ENCODE assay signal across 16 cellular contexts in the genomic region with DNA sequence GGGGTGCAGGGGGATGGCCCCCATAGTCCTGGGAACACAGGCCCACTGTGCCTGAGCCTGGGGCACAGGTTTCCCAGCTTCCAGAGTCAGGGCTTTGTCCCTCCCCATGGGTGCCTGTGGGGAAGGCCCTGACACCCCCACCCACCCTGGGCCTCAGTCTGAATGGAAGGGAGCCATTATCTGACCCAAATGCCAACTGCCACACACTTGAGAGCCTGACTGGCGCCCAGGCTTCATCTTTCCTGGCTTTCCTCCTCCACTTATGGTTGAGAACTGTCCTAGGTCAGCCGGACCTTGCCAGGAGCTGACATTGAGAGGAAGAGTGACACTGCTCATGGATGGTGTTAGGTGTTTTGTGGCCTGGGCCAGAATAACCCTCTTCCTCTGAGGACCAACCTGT. TPM values are rescaled to one million over a fixed set of nuclear protein-coding genes. Genes with fewer than 3 reads are reported as not detected.
A peak's percentile ranks its signal among the peaks of the same experiment; 100 is the strongest.
DNase-seq lines count a peak whose midpoint lies in the region; ATAC-seq and TF ChIP-seq lines count a peak whose summit lies in the region.
"Had no signal": no experiment of that assay in that cellular context is flagged by ENCODE, and none has a peak within 500 bp of the region (broad histone marks: within the 10 kb centered on the region; RNA-seq: fewer than 3 reads in every experiment).

No MANE protein-coding gene starts in this region.

- H3K9me3 Mint-ChIP-seq in activated CD4-positive, alpha-beta memory T cell treated with anti-CD3 and anti-CD28 coated beads, Interleukin-2, amount 10 ng/mL, durations not matched to agents 7 days and 5 days, result no peaks in the 10 kb centered on the region
- H3K9me3 Mint-ChIP-seq: activated naive CD8-positive, alpha-beta T cell treated with anti-CD3 and anti-CD28 coated beads, Interleukin-2, amount 50 U/mL, for 24 hours; activated T-helper 17 cell treated with anti-CD3 and anti-CD28 coated beads, Interleukin-2, amount 50 U/mL, for 72 hours had no signal

- H3K36me3 ChIP-seq in ascending aorta, result peaks cover 0 to 7% of the 10 kb centered on the region in 2 donors
- no peaks in the 10 kb centered on the region for H3K36me3 ChIP-seq in right atrium auricular region
- H3K36me3 ChIP-seq in psoas muscle (ENCODE audit: insufficient read depth in 1 of 2, low read depth in 1 of 2), result no peaks in the 10 kb centered on the region
- no peaks in the 10 kb centered on the region for H3K36me3 ChIP-seq in upper lobe of left lung

- CTCF ChIA-PET in activated CD4-positive, alpha-beta memory T cell treated with anti-CD3 and anti-CD28 coated beads, Interleukin-2, amount 10 ng/mL, durations not matched to agents 7 days and 5 days (lab: Charles Lee), result no interaction called here

- H3K9me3 ChIP-seq in ascending aorta (no peaks in the 10 kb centered on the region), right atrium auricular region (no peaks in the 10 kb centered on the region), psoas muscle (no peaks in the 10 kb centered on the region), upper lobe of left lung (no peaks in the 10 kb centered on the region)
- H3K9me3 ChIP-seq: Caco-2 had no signal

- H3K4me3 ChIP-seq in ascending aorta, result no peak overlapping the region
- no peak overlapping the region for H3K4me3 ChIP-seq in right atrium auricular region
- no peak overlapping the region for H3K4me3 ChIP-seq in psoas muscle
- no peak overlapping the region for H3K4me3 ChIP-seq in upper lobe of left lung

- H3K27ac Mint-ChIP-seq in activated CD4-positive, alpha-beta memory T cell treated with anti-CD3 and anti-CD28 coated beads, Interleukin-2, amount 10 ng/mL, durations not matched to agents 7 days and 5 days, result no peak overlapping the region
- H3K27ac Mint-ChIP-seq: activated naive CD8-positive, alpha-beta T cell treated with anti-CD3 and anti-CD28 coated beads, Interleukin-2, amount 50 U/mL, for 24 hours; activated T-helper 17 cell treated with anti-CD3 and anti-CD28 coated beads, Interleukin-2, amount 50 U/mL, for 72 hours had no signal

- no peaks in the 10 kb centered on the region for H3K36me3 Mint-ChIP-seq in activated CD4-positive, alpha-beta memory T cell treated with anti-CD3 and anti-CD28 coated beads, Interleukin-2, amount 10 ng/mL, durations not matched to agents 7 days and 5 days (ENCODE audit: low read depth)

- no peak for ATAC-seq in psoas muscle
- no peak for ATAC-seq in upper lobe of left lung (ENCODE audit: low FRiP score in 2 of 2)
- ATAC-seq: activated naive CD8-positive, alpha-beta T cell treated with anti-CD3 and anti-CD28 coated beads, Interleukin-2, amount 50 U/mL, for 24 hours; activated T-helper 17 cell treated with anti-CD3 and anti-CD28 coated beads, Interleukin-2, amount 50 U/mL, for 72 hours had no signal

- H3K4me1 ChIP-seq in ascending aorta (peaks cover 0 to 15% of the 10 kb centered on the region in 2 donors), right atrium auricular region (peaks cover 0 to 38% of the 10 kb centered on the region in 2 donors), psoas muscle (no peaks in the 10 kb centered on the region), upper lobe of left lung (peaks cover 20 to 40% (median 30%) of the 10 kb centered on the region in 4 donors)

- WGBS in psoas muscle, 3 donors, result 67 to 78% (median 72%) methylated on average over 2 of the region's 2 CpGs
- 84 to 92% methylated on average over 2 of the region's 2 CpGs for WGBS in upper lobe of left lung, 2 donors

- H3K27me3 ChIP-seq in ascending aorta (no peaks in the 10 kb centered on the region), right atrium auricular region (no peaks in the 10 kb centered on the region), psoas muscle (ENCODE audit: insufficient read depth in 3 of 3, low read length in 2 of 3) (peaks cover 0 to 2% (median 0%) of the 10 kb centered on the region in 3 donors), upper lobe of left lung (no peaks in the 10 kb centered on the region)

- intact Hi-C loops in ascending aorta (cut with DNase I) (no loop called here), psoas muscle (cut with DNase I) (no loop called here)

- POLR2A ChIA-PET in activated CD4-positive, alpha-beta memory T cell treated with anti-CD3 and anti-CD28 coated beads, Interleukin-2, amount 10 ng/mL, durations not matched to agents 7 days and 5 days (lab: Charles Lee), result no interaction called here

- peaks cover 11% of the 10 kb centered on the region for H3K27me3 Mint-ChIP-seq in activated CD4-positive, alpha-beta memory T cell treated with anti-CD3 and anti-CD28 coated beads, Interleukin-2, amount 10 ng/mL, durations not matched to agents 7 days and 5 days

- no peak overlapping the region for H3K4me3 Mint-ChIP-seq in activated CD4-positive, alpha-beta memory T cell treated with anti-CD3 and anti-CD28 coated beads, Interleukin-2, amount 10 ng/mL, durations not matched to agents 7 days and 5 days
- H3K4me3 Mint-ChIP-seq: activated naive CD8-positive, alpha-beta T cell treated with anti-CD3 and anti-CD28 coated beads, Interleukin-2, amount 50 U/mL, for 24 hours; activated T-helper 17 cell treated with anti-CD3 and anti-CD28 coated beads, Interleukin-2, amount 50 U/mL, for 72 hours had no signal

- no peak for TF ChIP-seq EP300 in upper lobe of left lung (IDR thresholded peaks at IDR 0.05)

- no peak for TF ChIP-seq CTCF in ascending aorta (IDR thresholded peaks at IDR 0.05)
- TF ChIP-seq CTCF in right atrium auricular region (IDR thresholded peaks at IDR 0.05), result no peak
- no peak for TF ChIP-seq CTCF in psoas muscle (IDR thresholded peaks at IDR 0.05)
- TF ChIP-seq CTCF in upper lobe of left lung (IDR thresholded peaks at IDR 0.05), result no peak

- no peak for TF ChIP-seq POLR2A in upper lobe of left lung (IDR thresholded peaks at IDR 0.05)

- H3K27ac ChIP-seq in ascending aorta (peak overlapping the region; percentile 28 to 38), right atrium auricular region (peak overlapping the region; percentile 69 to 85), psoas muscle (peak overlapping the region; percentile 3), upper lobe of left lung (peak overlapping the region; percentile 52 to 85 (median 84))

- no peaks in the 10 kb centered on the region for H3K4me1 Mint-ChIP-seq in activated CD4-positive, alpha-beta memory T cell treated with anti-CD3 and anti-CD28 coated beads, Interleukin-2, amount 10 ng/mL, durations not matched to agents 7 days and 5 days
- H3K4me1 Mint-ChIP-seq: activated naive CD8-positive, alpha-beta T cell treated with anti-CD3 and anti-CD28 coated beads, Interleukin-2, amount 50 U/mL, for 24 hours; activated T-helper 17 cell treated with anti-CD3 and anti-CD28 coated beads, Interleukin-2, amount 50 U/mL, for 72 hours had no signal

- DNase-seq in ascending aorta (ENCODE audit: low spot score in 2 of 2) (no peak), right atrium auricular region (ENCODE audit: low spot score) (no peak), psoas muscle (no peak), upper lobe of left lung (peak in 1 of 2 donors; percentile 20), NCI-H2171 (lab: John Stamatoyannopoulos, UW) (no peak), dedifferentiated amniotic fluid mesenchymal stem cell (ENCODE audit: extremely low spot score) (no peak), NCI-H2227 (lab: John Stamatoyannopoulos, UW; ENCODE audit: unreplicated experiment) (no peak)
- no peak for DNase-seq in activated CD4-positive, alpha-beta memory T cell treated with anti-CD3 and anti-CD28 coated beads, Interleukin-2, amount 10 ng/mL, durations not matched to agents 7 days and 5 days
- DNase-seq: activated CD4-positive, alpha-beta T cell treated with anti-CD3 and anti-CD28 coated beads for 4 hours; activated naive CD8-positive, alpha-beta T cell treated with anti-CD3 and anti-CD28 coated beads, Interleukin-2, amount 50 U/mL, for 24 hours; Caco-2; KG1; NCI-H187; RPMI8226; stimulated activated CD4-positive, alpha-beta T cell treated with anti-CD3 and anti-CD28 coated beads, Interleukin-4, amount 100 ng/mL, for 4 hours had no signal

RNA-seq across cellular contexts. Expression of a gene that starts 24.0 kb away (rescaled TPM):
- total RNA-seq in ascending aorta, result 60.8 TPM
- 10 to 100 TPM in 1 of 2 donors, 1 to 10 TPM in 1; 7.2 to 13.9 TPM for total RNA-seq in right atrium auricular region
- total RNA-seq in psoas muscle, result 1 to 10 TPM; 2.5 to 5.3 (median 3.0) TPM
- 1 to 10 TPM in 1 of 3 donors, under 1 TPM in 2; 0.58 to 2.5 (median 0.77) TPM for polyA plus RNA-seq in psoas muscle
- 10 to 100 TPM; 17.1 to 55.5 (median 43.2) TPM for total RNA-seq in upper lobe of left lung
- under 1 TPM; 0.25 TPM for total RNA-seq in activated CD4-positive, alpha-beta memory T cell treated with anti-CD3 and anti-CD28 coated beads, Interleukin-2, amount 10 ng/mL, durations not matched to agents 7 days and 5 days

Comparison
In these comparisons a context has a peak if more than half of its experiments do, and no peak if none do; other contexts are left out.
1. H3K27ac ChIP-seq: peak in every context shown above with its lines; median percentile 84 in upper lobe of left lung; 77 in right atrium auricular region; 33 in ascending aorta; 3 in psoas muscle.